In the genomic region with DNA sequence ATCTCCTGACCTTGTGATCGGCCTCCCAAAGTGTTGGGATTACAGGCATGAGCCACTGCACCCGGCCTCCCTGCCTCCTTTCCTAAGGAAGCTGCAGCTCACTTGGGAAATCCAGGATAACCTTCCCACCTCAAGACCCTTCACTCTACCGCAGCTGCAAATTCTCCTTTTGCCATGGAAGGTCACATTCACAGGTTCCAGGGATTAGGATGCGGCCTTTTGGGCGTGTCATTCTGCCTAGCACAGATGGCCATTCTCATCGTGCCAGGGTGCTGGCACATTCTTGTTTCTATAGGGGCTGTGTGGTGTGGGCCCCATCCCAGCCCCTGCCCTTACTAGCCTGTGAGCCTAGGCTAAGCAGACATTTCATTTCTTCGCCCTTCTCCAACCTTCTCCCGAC, we compare ENCODE assay signal across 25 cellular contexts.
A peak's percentile ranks its signal among the peaks of the same experiment; 100 is the strongest.
DNase-seq lines count a peak whose midpoint lies in the region; ATAC-seq and TF ChIP-seq lines count a peak whose summit lies in the region.
"Had no signal": no experiment of that assay in that cellular context is flagged by ENCODE, and none has a peak within 500 bp of the region (broad histone marks: within the 10 kb centered on the region; RNA-seq: fewer than 3 reads in every experiment).

No MANE protein-coding gene starts in this region.

- H3K27ac Mint-ChIP-seq in memory B cell (peak overlapping the region; percentile 28), type B pancreatic cell (peak overlapping the region; percentile 93)
- H3K27ac Mint-ChIP-seq: activated CD8-positive, alpha-beta T cell treated with anti-CD3 and anti-CD28 coated beads for 36 hours; mesothelial cell of epicardium had no signal

- H3K9me3 Mint-ChIP-seq in memory B cell (no peaks in the 10 kb centered on the region), type B pancreatic cell (no peaks in the 10 kb centered on the region)
- H3K9me3 Mint-ChIP-seq: activated CD8-positive, alpha-beta T cell treated with anti-CD3 and anti-CD28 coated beads for 36 hours; mesothelial cell of epicardium; naive thymus-derived CD8-positive, alpha-beta T cell; T-helper 1 cell treated with Interleukin-12 subunit alpha and Interleukin-12 subunit beta and Interleukin-4 antibody, amounts not matched to agents 30 μg/mL and 1 μg/mL, for 36 hours had no signal

- H3K27me3 Mint-ChIP-seq in memory B cell (no peaks in the 10 kb centered on the region), type B pancreatic cell (no peaks in the 10 kb centered on the region)
- H3K27me3 Mint-ChIP-seq: activated CD8-positive, alpha-beta T cell treated with anti-CD3 and anti-CD28 coated beads for 36 hours; naive thymus-derived CD8-positive, alpha-beta T cell had no signal

- DNase-seq in NCI-H82 (lab: John Stamatoyannopoulos, UW): peak; percentile 40
- DNase-seq in NCI-H82 treated with DMSO at 0.1 percent for 48 hours (lab: John Stamatoyannopoulos, UW; ENCODE audit: unreplicated experiment): no peak
- DNase-seq in NCI-H1930 (lab: John Stamatoyannopoulos, UW): peak; percentile 57 to 64
- no peak for DNase-seq in memory B cell (ENCODE audit: low spot score in 2 of 2)
- no peak for DNase-seq in type B pancreatic cell (ENCODE audit: extremely low spot score, unreplicated experiment)
- DNase-seq in NK-92 treated with Interleukin-12 subunit alpha and Interleukin-12 subunit beta, amount 100 ng/mL, for 24 hours (lab: John Stamatoyannopoulos, UW): no peak
- DNase-seq: activated CD4-positive, alpha-beta T cell treated with anti-CD3 and anti-CD28 coated beads for 1 hour; activated CD8-positive, alpha-beta T cell treated with anti-CD3 and anti-CD28 coated beads for 36 hours; AML-193; effector CD8-positive, alpha-beta T cell; HCEC 1CT; head of caudate nucleus; Karpas-422; left ventricle myocardium superior; naive thymus-derived CD8-positive, alpha-beta T cell; NCI-H1436 treated with DMSO at 0.1 percent for 48 hours; NCI-H526 treated with DMSO at 0.1 percent for 48 hours; SK-N-SH; spleen had no signal

- H3K4me3 Mint-ChIP-seq in memory B cell: no peak overlapping the region
- no peak overlapping the region for H3K4me3 Mint-ChIP-seq in type B pancreatic cell
- H3K4me3 Mint-ChIP-seq: activated CD8-positive, alpha-beta T cell treated with anti-CD3 and anti-CD28 coated beads for 36 hours; mesothelial cell of epicardium; naive thymus-derived CD8-positive, alpha-beta T cell; T-helper 1 cell treated with Interleukin-12 subunit alpha and Interleukin-12 subunit beta and Interleukin-4 antibody, amounts not matched to agents 30 μg/mL and 1 μg/mL, for 36 hours had no signal

- H3K36me3 Mint-ChIP-seq in memory B cell (peaks cover 4% of the 10 kb centered on the region), type B pancreatic cell (no peaks in the 10 kb centered on the region)
- H3K36me3 Mint-ChIP-seq: mesothelial cell of epicardium; naive thymus-derived CD8-positive, alpha-beta T cell had no signal

- H3K4me1 Mint-ChIP-seq in memory B cell (peaks cover 43% of the 10 kb centered on the region), type B pancreatic cell (ENCODE audit: unreplicated experiment) (peaks cover 37% of the 10 kb centered on the region)

- no peak for TF ChIP-seq CTCF in type B pancreatic cell (conservative IDR thresholded peaks at IDR 0.05)

- ATAC-seq in memory B cell (ENCODE audit: low read depth) (no peak), HG02798 (IDR thresholded peaks at IDR 0.05; ENCODE audit: poor library complexity, unreplicated experiment) (no peak), HG03469 (IDR thresholded peaks at IDR 0.05; ENCODE audit: unreplicated experiment) (no peak)
- ATAC-seq: A549; activated CD8-positive, alpha-beta T cell treated with anti-CD3 and anti-CD28 coated beads for 36 hours; activated naive CD4-positive, alpha-beta T cell treated with anti-CD3 and anti-CD28 coated beads, Interleukin-2, amount 50 U/mL, for 72 hours; left ventricle myocardium superior; naive thymus-derived CD8-positive, alpha-beta T cell had no signal

Comparison
In these comparisons a context has a peak if more than half of its experiments do, and no peak if none do; other contexts are left out.
1. DNase-seq: peak in NCI-H82 (single experiment) and NCI-H1930 (2 of 2); none in NCI-H82 treated with DMSO at 0.1 percent for 48 hours (single experiment), memory B cell (0 of 2), type B pancreatic cell (single experiment) and NK-92 treated with Interleukin-12 subunit alpha and Interleukin-12 subunit beta, amount 100 ng/mL, for 24 hours (single experiment).